In genomic region chr6:42428326-42429041, GRCh38 we compare ENCODE assay signal across 8 cellular contexts. TPM values are rescaled to one million over a fixed set of nuclear protein-coding genes. Genes with fewer than 3 reads are reported as not detected.
A peak's percentile ranks its signal among the peaks of the same experiment; 100 is the strongest.
DNase-seq lines count a peak whose midpoint lies in the region; ATAC-seq and TF ChIP-seq lines count a peak whose summit lies in the region.

No MANE protein-coding gene starts in this region.

- H3K27me3 ChIP-seq in lower lobe of right lung (ENCODE audit: low read depth) (no peaks in the 10 kb centered on the region), vagina (no peaks in the 10 kb centered on the region)

- ATAC-seq in lower lobe of right lung, result peak; percentile 69
- ATAC-seq in HG02759 (IDR thresholded peaks at IDR 0.05; ENCODE audit: unreplicated experiment), result no peak

- peaks cover 53% of the 10 kb centered on the region for H3K4me1 Mint-ChIP-seq in activated naive CD4-positive, alpha-beta T cell treated with anti-CD3 and anti-CD28 coated beads for 36 hours (ENCODE audit: low read depth)

- H3K9me3 ChIP-seq in HEK293 (ENCODE audit: control insufficient read depth, insufficient read depth, low read depth, low read length) (no peaks in the 10 kb centered on the region), lower lobe of right lung (peaks cover 6% of the 10 kb centered on the region), vagina (no peaks in the 10 kb centered on the region)

- no peak overlapping the region for H3K4me3 Mint-ChIP-seq in activated naive CD4-positive, alpha-beta T cell treated with anti-CD3 and anti-CD28 coated beads for 36 hours

- H3K27me3 Mint-ChIP-seq in activated naive CD4-positive, alpha-beta T cell treated with anti-CD3 and anti-CD28 coated beads for 36 hours (ENCODE audit: low read depth), result no peaks in the 10 kb centered on the region

- H3K36me3 ChIP-seq in HEK293 (ENCODE audit: control insufficient read depth in 2 of 2, insufficient read depth in 1 of 2, low read length in 2 of 2) (no peaks in the 10 kb centered on the region; a peak in 1 of 3 replicates), lower lobe of right lung (no peaks in the 10 kb centered on the region), vagina (no peaks in the 10 kb centered on the region)

- POLR2A ChIA-PET in HEK293 (lab: Yijun Ruan, JAX), result no interaction called here

- intact Hi-C loops in activated naive CD4-positive, alpha-beta T cell treated with anti-CD3 and anti-CD28 coated beads for 36 hours (cut with micrococcal nuclease), result no loop called here
- intact Hi-C loops in lower lobe of right lung (cut with DNase I) (no loop called here), vagina (cut with DNase I) (no loop called here)

- no peak overlapping the region for H3K27ac ChIP-seq in HEK293 (ENCODE audit: extremely low read depth, low read depth, low read length)
- H3K27ac ChIP-seq in lower lobe of right lung, result peak overlapping the region; percentile 37
- H3K27ac ChIP-seq in vagina, result peak overlapping the region; percentile 40

- TF ChIP-seq CTCF in HEK293 (tag by site-specific recombination; IDR thresholded peaks at IDR 0.05), result no peak
- no peak for TF ChIP-seq CTCF in lower lobe of right lung (IDR thresholded peaks at IDR 0.05)
- TF ChIP-seq CTCF in vagina (IDR thresholded peaks at IDR 0.05), result no peak

- DNase-seq in Ammon's horn (ENCODE audit: low spot score), result peak; percentile 12
- peak; percentile 54 for DNase-seq in activated naive CD4-positive, alpha-beta T cell treated with anti-CD3 and anti-CD28 coated beads for 36 hours
- DNase-seq in lower lobe of right lung, result no peak
- no peak for DNase-seq in vagina (ENCODE audit: extremely low spot score in 2 of 2)
- no peak for DNase-seq in NCI-H510A treated with DMSO at 0.1 percent for 48 hours (lab: John Stamatoyannopoulos, UW)
- DNase-seq in NCI-H2107 treated with DMSO at 0.1 percent for 48 hours (lab: John Stamatoyannopoulos, UW; ENCODE audit: unreplicated experiment), result no peak

- H3K4me3 ChIP-seq in HEK293 (ENCODE audit: low read depth, low read length) (no peak overlapping the region), lower lobe of right lung (no peak overlapping the region), vagina (no peak overlapping the region)

- peaks cover 3% of the 10 kb centered on the region for H3K9me3 Mint-ChIP-seq in activated naive CD4-positive, alpha-beta T cell treated with anti-CD3 and anti-CD28 coated beads for 36 hours

- CTCF ChIA-PET in HEK293 (lab: Yijun Ruan, JAX), result interaction anchor here (0.6 to 1.5 kb wide), 3 partner anchors 14 to 168 kb away, joined by 3 to 7 read pairs (median 3); no protein-coding TSS in a partner anchor
- CTCF ChIA-PET in activated naive CD4-positive, alpha-beta T cell treated with anti-CD3 and anti-CD28 coated beads for 36 hours (lab: Charles Lee), result interaction anchor here (0.5 to 2.1 kb wide), 7 partner anchors 9 to 416 kb away, joined by 3 to 7 read pairs (median 4); no protein-coding TSS in a partner anchor

- peak overlapping the region; percentile 60 for H3K27ac Mint-ChIP-seq in activated naive CD4-positive, alpha-beta T cell treated with anti-CD3 and anti-CD28 coated beads for 36 hours

- H3K4me1 ChIP-seq in HEK293 (ENCODE audit: control insufficient read depth, insufficient read depth, low read length) (no peaks in the 10 kb centered on the region), lower lobe of right lung (peaks cover 24% of the 10 kb centered on the region), vagina (peaks cover 36% of the 10 kb centered on the region)

- TF ChIP-seq POLR2A in vagina (IDR thresholded peaks at IDR 0.05), result no peak

- H3K36me3 Mint-ChIP-seq in activated naive CD4-positive, alpha-beta T cell treated with anti-CD3 and anti-CD28 coated beads for 36 hours (ENCODE audit: low read depth), result peaks cover 10% of the 10 kb centered on the region

TF ChIP-seq in HEK293, 187 proteins besides CTCF, POLR2A, EP300 and RAD21:
- peak; percentile 24; the same call in 1 of the 2 replicates for TF ChIP-seq WT1 (tag by site-specific recombination; IDR thresholded peaks at IDR 0.05)
- no peak for TF ChIP-seq ZNF692 (tag by site-specific recombination; IDR thresholded peaks at IDR 0.05)
- TF ChIP-seq ZNF561 (tag by site-specific recombination; IDR thresholded peaks at IDR 0.05; ENCODE audit: borderline replicate concordance), result no peak
- TF ChIP-seq ZIC2 (tag by site-specific recombination; IDR thresholded peaks at IDR 0.05), result 0 out of 2 replicates have a peak, but pooled peaks have one; percentile 9
- no peak for TF ChIP-seq HIC1 (tag by site-specific recombination; IDR thresholded peaks at IDR 0.05)

RNA-seq across cellular contexts. Expression of gene TRERF1, which starts 23.2 kb away (rescaled TPM):
- total RNA-seq in activated naive CD4-positive, alpha-beta T cell treated with anti-CD3 and anti-CD28 coated beads for 36 hours, result 1 to 10 TPM; 6.7 to 6.9 TPM
- total RNA-seq in lower lobe of right lung (5.6 TPM), vagina (20.6 TPM)

Comparison
In these comparisons a context has a peak if more than half of its experiments do, and no peak if none do; other contexts are left out.
1. DNase-seq: peak in Ammon's horn (single experiment) and activated naive CD4-positive, alpha-beta T cell treated with anti-CD3 and anti-CD28 coated beads for 36 hours (single experiment); none in lower lobe of right lung (single experiment), vagina (0 of 2), NCI-H510A treated with DMSO at 0.1 percent for 48 hours (single experiment) and NCI-H2107 treated with DMSO at 0.1 percent for 48 hours (single experiment).